Comparison of ENCODE assay signal across 21 cellular contexts in the genomic region with DNA sequence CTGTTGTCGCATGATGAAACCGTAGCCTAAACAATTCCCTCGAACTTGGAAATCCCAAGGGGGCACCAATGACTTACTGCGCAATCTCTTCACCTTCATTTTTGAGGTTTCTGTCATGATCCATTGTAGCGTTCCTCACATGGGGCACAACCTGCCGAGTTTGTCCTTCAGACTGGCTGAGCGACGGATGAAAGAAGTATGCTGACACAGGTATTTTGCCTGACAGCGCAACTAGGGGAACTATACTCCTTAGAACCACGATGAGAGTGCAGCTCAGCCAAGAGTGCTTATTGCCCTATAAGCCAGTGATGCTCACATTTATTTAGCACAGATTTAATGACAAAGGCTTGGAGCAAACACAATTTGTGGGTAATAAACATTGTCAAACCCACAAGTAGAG.
DNase-seq lines count a peak whose midpoint lies in the region; ATAC-seq, FAIRE-seq and TF ChIP-seq lines count a peak whose summit lies in the region.
"Had no signal": no experiment of that assay in that cellular context is flagged by ENCODE, and none has a peak within 500 bp of the region (broad histone marks: within the 10 kb centered on the region; RNA-seq: fewer than 3 reads in every experiment).

No MANE protein-coding gene starts in this region.

- no peak for ATAC-seq in A549
- ATAC-seq in HG02884 (IDR thresholded peaks at IDR 0.05; ENCODE audit: unreplicated experiment), result no peak
- ATAC-seq: CD8-positive, alpha-beta T cell had no signal

- no peaks in the 10 kb centered on the region for H3K27me3 ChIP-seq in adipocyte (replicated peaks; ENCODE audit: control insufficient read depth, insufficient read depth, low read length)
- H3K27me3 ChIP-seq in liver (ENCODE audit: control insufficient read depth in 4 of 4, insufficient read depth in 4 of 4, low read length in 3 of 4), result no peaks in the 10 kb centered on the region
- H3K27me3 ChIP-seq: BLaER1 treated with 17β-estradiol and CSF1 and Interleukin-3, amounts not matched to agents 10 nM and 100 nM had no signal

- POLR2A ChIA-PET in A549 (lab: Yijun Ruan, JAX), result no interaction called here

- H3K27ac ChIP-seq in A549 (no peak overlapping the region), liver (ENCODE audit: low read depth in 1 of 2, low read length in 2 of 2) (no peak overlapping the region)
- H3K27ac ChIP-seq: BLaER1 treated with 17β-estradiol and CSF1 and Interleukin-3, amounts not matched to agents 10 nM and 100 nM; C4-2B had no signal

- TF ChIP-seq POLR2A in A549 (IDR thresholded peaks at IDR 0.05; ENCODE audit: low read length), result no peak

- H3K36me3 ChIP-seq in adipocyte (ENCODE audit: control insufficient read depth, insufficient read depth, low read length, severe bottlenecking) (peaks cover 37% of the 10 kb centered on the region), liver (ENCODE audit: control insufficient read depth in 4 of 4, insufficient read depth in 3 of 4, low read depth in 1 of 4, low read length in 3 of 4) (peaks cover 0 to 4% (median 0%) of the 10 kb centered on the region in 4 donors)

- DNase-seq in A549 (ENCODE audit: low read depth in 1 of 2, low spot score in 1 of 2) (no peak), adipocyte (ENCODE audit: low read depth) (no peak), foreskin melanocyte (no peak), dedifferentiated amniotic fluid mesenchymal stem cell (ENCODE audit: extremely low spot score) (no peak)
- DNase-seq: 8988T; AML-193; Caco-2; Calu3; CD4-positive, alpha-beta T cell; CD8-positive, alpha-beta T cell; DMS79 treated with DMSO at 0.1 percent for 48 hours; GF-D8 had no signal

- TF ChIP-seq RAD21 in A549 (conservative IDR thresholded peaks at IDR 0.05 in 1 of 2, IDR thresholded peaks at IDR 0.05 in 1 of 2), result no peak
- TF ChIP-seq RAD21 in liver (IDR thresholded peaks at IDR 0.05), result no peak

- 79% methylated on average over 10 of the region's 10 CpGs for WGBS in A549 (ENCODE audit: missing lambda C conversion rate)
- 92% methylated on average over 10 of the region's 10 CpGs for WGBS in liver

- H3K4me3 ChIP-seq in A549 (no peak overlapping the region), adipocyte (ENCODE audit: low read length) (peak overlapping the region; percentile 54), liver (ENCODE audit: low read depth in 1 of 3, low read length in 3 of 3) (peak overlapping the region in 2 of 3 donors; percentile 26 to 45)
- H3K4me3 ChIP-seq: BLaER1 treated with 17β-estradiol and CSF1 and Interleukin-3, amounts not matched to agents 10 nM and 100 nM had no signal

- CTCF ChIA-PET in A549 (lab: Yijun Ruan, JAX), result no interaction called here

- no peak for FAIRE-seq in A549 (lab: Jason Lieb, UNC)
- FAIRE-seq: A204.1, D721Med, G401.6, GM12891, GM19239 had no signal

- TF ChIP-seq EP300 in A549 (IDR thresholded peaks at IDR 0.05), result no peak

- H3K9me3 ChIP-seq in A549 (peaks cover 68% of the 10 kb centered on the region), adipocyte (ENCODE audit: control insufficient read depth, low read length) (peaks cover 97% of the 10 kb centered on the region), liver (ENCODE audit: control insufficient read depth in 4 of 4, low read length in 3 of 4) (peaks cover 50 to 90% (median 63%) of the 10 kb centered on the region in 4 donors)

- TF ChIP-seq CTCF in A549 (IDR thresholded peaks at IDR 0.05), result no peak
- no peak for TF ChIP-seq CTCF in liver (IDR thresholded peaks at IDR 0.05; ENCODE audit: low read depth, low read length, missing input control)

- H3K4me1 ChIP-seq in A549, result no peaks in the 10 kb centered on the region
- H3K4me1 ChIP-seq in adipocyte (ENCODE audit: control insufficient read depth, insufficient read depth, low read length), result no peaks in the 10 kb centered on the region
- H3K4me1 ChIP-seq in liver (ENCODE audit: control insufficient read depth in 4 of 4, insufficient read depth in 4 of 4, low read length in 3 of 4), result no peaks in the 10 kb centered on the region
- H3K4me1 ChIP-seq: BLaER1 treated with 17β-estradiol and CSF1 and Interleukin-3, amounts not matched to agents 10 nM and 100 nM; Caco-2 had no signal

- no peak overlapping the region for H3K9ac ChIP-seq in adipocyte (ENCODE audit: low read length)
- no peak overlapping the region for H3K9ac ChIP-seq in liver (ENCODE audit: low read depth in 1 of 2, low read length in 2 of 2)
- H3K9ac ChIP-seq: BLaER1 treated with 17β-estradiol and CSF1 and Interleukin-3, amounts not matched to agents 10 nM and 100 nM had no signal

- no peak overlapping the region for H3K4me2 ChIP-seq in A549
- H3K4me2 ChIP-seq: BLaER1 treated with 17β-estradiol and CSF1 and Interleukin-3, amounts not matched to agents 10 nM and 100 nM had no signal

TF ChIP-seq in A549, 52 proteins besides CTCF, POLR2A, EP300 and RAD21:
- TF ChIP-seq RCOR1 (IDR thresholded peaks at IDR 0.05; ENCODE audit: low read depth, low read length) (no peak), MAFK (IDR thresholded peaks at IDR 0.05; ENCODE audit: partially characterized antibody) (peak; percentile 37), CEBPB (IDR thresholded peaks at IDR 0.05) (no peak)
- TF ChIP-seq, protein P1, sequence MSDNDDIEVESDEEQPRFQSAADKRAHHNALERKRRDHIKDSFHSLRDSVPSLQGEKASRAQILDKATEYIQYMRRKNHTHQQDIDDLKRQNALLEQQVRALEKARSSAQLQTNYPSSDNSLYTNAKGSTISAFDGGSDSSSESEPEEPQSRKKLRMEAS (IDR thresholded peaks at IDR 0.05), result no peak
TF ChIP-seq in A549: peak in this region for 1.

TF ChIP-seq in liver, 16 proteins besides CTCF, POLR2A, EP300 and RAD21:
- TF ChIP-seq, protein P1 (IDR thresholded peaks at IDR 0.05), result no peak
- no peak for TF ChIP-seq YY1 (IDR thresholded peaks at IDR 0.05)
- no peak for TF ChIP-seq JUND (IDR thresholded peaks at IDR 0.05)
- TF ChIP-seq TAF1 (conservative IDR thresholded peaks at IDR 0.05), result no peak
- TF ChIP-seq, protein P2, sequence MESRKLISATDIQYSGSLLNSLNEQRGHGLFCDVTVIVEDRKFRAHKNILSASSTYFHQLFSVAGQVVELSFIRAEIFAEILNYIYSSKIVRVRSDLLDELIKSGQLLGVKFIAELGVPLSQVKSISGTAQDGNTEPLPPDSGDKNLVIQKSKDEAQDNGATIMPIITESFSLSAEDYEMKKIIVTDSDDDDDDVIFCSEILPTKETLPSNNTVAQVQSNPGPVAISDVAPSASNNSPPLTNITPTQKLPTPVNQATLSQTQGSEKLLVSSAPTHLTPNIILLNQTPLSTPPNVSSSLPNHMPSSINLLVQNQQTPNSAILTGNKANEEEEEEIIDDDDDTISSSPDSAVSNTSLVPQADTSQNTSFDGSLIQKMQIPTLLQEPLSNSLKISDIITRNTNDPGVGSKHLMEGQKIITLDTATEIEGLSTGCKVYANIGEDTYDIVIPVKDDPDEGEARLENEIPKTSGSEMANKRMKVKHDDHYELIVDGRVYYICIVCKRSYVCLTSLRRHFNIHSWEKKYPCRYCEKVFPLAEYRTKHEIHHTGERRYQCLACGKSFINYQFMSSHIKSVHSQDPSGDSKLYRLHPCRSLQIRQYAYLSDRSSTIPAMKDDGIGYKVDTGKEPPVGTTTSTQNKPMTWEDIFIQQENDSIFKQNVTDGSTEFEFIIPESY (IDR thresholded peaks at IDR 0.05), result no peak
- TF ChIP-seq RXRA (IDR thresholded peaks at IDR 0.05), result no peak
- no peak for TF ChIP-seq SP1 (IDR thresholded peaks at IDR 0.05)
- no peak for TF ChIP-seq HNF4A (conservative IDR thresholded peaks at IDR 0.05)
- TF ChIP-seq GABPA (IDR thresholded peaks at IDR 0.05 in 1 of 2, conservative IDR thresholded peaks at IDR 0.05 in 1 of 2), result no peak
- no peak for TF ChIP-seq EGR1 (IDR thresholded peaks at IDR 0.05; ENCODE audit: low read depth in 2 of 2)
- no peak for TF ChIP-seq FOXA2 (IDR thresholded peaks at IDR 0.05)
- TF ChIP-seq, protein P3, sequence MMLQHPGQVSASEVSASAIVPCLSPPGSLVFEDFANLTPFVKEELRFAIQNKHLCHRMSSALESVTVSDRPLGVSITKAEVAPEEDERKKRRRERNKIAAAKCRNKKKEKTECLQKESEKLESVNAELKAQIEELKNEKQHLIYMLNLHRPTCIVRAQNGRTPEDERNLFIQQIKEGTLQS (IDR thresholded peaks at IDR 0.05), result no peak
- no peak for TF ChIP-seq HNF4G (IDR thresholded peaks at IDR 0.05)
- TF ChIP-seq, protein P4, sequence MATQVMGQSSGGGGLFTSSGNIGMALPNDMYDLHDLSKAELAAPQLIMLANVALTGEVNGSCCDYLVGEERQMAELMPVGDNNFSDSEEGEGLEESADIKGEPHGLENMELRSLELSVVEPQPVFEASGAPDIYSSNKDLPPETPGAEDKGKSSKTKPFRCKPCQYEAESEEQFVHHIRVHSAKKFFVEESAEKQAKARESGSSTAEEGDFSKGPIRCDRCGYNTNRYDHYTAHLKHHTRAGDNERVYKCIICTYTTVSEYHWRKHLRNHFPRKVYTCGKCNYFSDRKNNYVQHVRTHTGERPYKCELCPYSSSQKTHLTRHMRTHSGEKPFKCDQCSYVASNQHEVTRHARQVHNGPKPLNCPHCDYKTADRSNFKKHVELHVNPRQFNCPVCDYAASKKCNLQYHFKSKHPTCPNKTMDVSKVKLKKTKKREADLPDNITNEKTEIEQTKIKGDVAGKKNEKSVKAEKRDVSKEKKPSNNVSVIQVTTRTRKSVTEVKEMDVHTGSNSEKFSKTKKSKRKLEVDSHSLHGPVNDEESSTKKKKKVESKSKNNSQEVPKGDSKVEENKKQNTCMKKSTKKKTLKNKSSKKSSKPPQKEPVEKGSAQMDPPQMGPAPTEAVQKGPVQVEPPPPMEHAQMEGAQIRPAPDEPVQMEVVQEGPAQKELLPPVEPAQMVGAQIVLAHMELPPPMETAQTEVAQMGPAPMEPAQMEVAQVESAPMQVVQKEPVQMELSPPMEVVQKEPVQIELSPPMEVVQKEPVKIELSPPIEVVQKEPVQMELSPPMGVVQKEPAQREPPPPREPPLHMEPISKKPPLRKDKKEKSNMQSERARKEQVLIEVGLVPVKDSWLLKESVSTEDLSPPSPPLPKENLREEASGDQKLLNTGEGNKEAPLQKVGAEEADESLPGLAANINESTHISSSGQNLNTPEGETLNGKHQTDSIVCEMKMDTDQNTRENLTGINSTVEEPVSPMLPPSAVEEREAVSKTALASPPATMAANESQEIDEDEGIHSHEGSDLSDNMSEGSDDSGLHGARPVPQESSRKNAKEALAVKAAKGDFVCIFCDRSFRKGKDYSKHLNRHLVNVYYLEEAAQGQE (IDR thresholded peaks at IDR 0.05), result no peak
- no peak for TF ChIP-seq NR2F2 (IDR thresholded peaks at IDR 0.05)
- no peak for TF ChIP-seq FOXA1 (IDR thresholded peaks at IDR 0.05)
